1 cellular context compared by ENCODE assay signal in genomic region chrX:154383359-154384283, GRCh38.
TF ChIP-seq lines count a peak whose summit lies in the region.

No MANE protein-coding gene starts in this region.

TF ChIP-seq in HCT116, 20 proteins besides CTCF, POLR2A, EP300 and RAD21:
- TF ChIP-seq FOSL1 (IDR thresholded peaks at IDR 0.05; ENCODE audit: low read depth): no peak
- 0 out of 2 replicates have a peak, but pooled peaks have one; percentile 22 for TF ChIP-seq POLR2AphosphoS5 (IDR thresholded peaks at IDR 0.05; ENCODE audit: low read depth, low read length)
